Comparison of ENCODE assay signal across 18 cellular contexts in genomic region chr12:128245106-128245505, GRCh38. TPM values are rescaled to one million over a fixed set of nuclear protein-coding genes. Genes with fewer than 3 reads are reported as not detected.
DNase-seq lines count a peak whose midpoint lies in the region; ATAC-seq, FAIRE-seq and TF ChIP-seq lines count a peak whose summit lies in the region.
"Had no signal": no experiment of that assay in that cellular context is flagged by ENCODE, and none has a peak within 500 bp of the region (broad histone marks: within the 10 kb centered on the region; RNA-seq: fewer than 3 reads in every experiment).

No MANE protein-coding gene starts in this region.

- in situ Hi-C loops in K562 (cut with MboI): no loop called here
- in situ Hi-C loops in GM13977 (cut with MboI; ENCODE audit: low pct_unique_long_range_greater_than_20kb, low sequenced_read_pairs, unreplicated experiment): no loop called here

- H3K4me1 ChIP-seq in K562 (replicated peaks in 1 of 2; ENCODE audit: control insufficient read depth in 2 of 2, insufficient read depth in 2 of 2, low read length in 2 of 2): no peaks in the 10 kb centered on the region
- H3K4me1 ChIP-seq: A549 had no signal

- no peak overlapping the region for H3K27ac ChIP-seq in K562 (ENCODE audit: extremely low read depth, low read depth, low read length)
- H3K27ac ChIP-seq: A549, GM23248 had no signal

- H3K27me3 ChIP-seq in K562 (ENCODE audit: control insufficient read depth in 2 of 2, insufficient read depth in 2 of 2, low read length in 2 of 2): no peaks in the 10 kb centered on the region

- DNase-seq in NCI-H69 (lab: John Stamatoyannopoulos, UW) (peak; percentile 11), OCI-M1 (lab: John Stamatoyannopoulos, UW) (peak; percentile 14), K562 (ENCODE audit: extremely low read depth in 1 of 4, low spot score in 3 of 4) (no peak), neural crest cell (ENCODE audit: low read depth, low spot score) (no peak), GM13977 (ENCODE audit: low spot score) (no peak)
- DNase-seq in T-helper 2 cell treated with Interferon-gamma antibody and Interleukin-4, amounts not matched to agents 5 μg/mL and 100 μg/mL, for 36 hours (ENCODE audit: low spot score): no peak
- DNase-seq: CD8-positive, alpha-beta T cell; GM23248; H7; IMR-90 had no signal

- H3K9me3 Mint-ChIP-seq in neural crest cell: peaks cover 9% of the 10 kb centered on the region
- peaks cover 27% of the 10 kb centered on the region for H3K9me3 Mint-ChIP-seq in T-helper 2 cell treated with Interferon-gamma antibody and Interleukin-4, amounts not matched to agents 5 μg/mL and 100 μg/mL, for 36 hours
- H3K9me3 Mint-ChIP-seq: CD8-positive, alpha-beta T cell had no signal

- TF ChIP-seq CTCF in K562 (IDR thresholded peaks at IDR 0.05 in 2 of 3, conservative IDR thresholded peaks at IDR 0.05 in 1 of 3; ENCODE audit: insufficient read depth in 2 of 3, low read depth in 1 of 3, low read length in 3 of 3) (no peak), neural crest cell (conservative IDR thresholded peaks at IDR 0.05) (no peak), GM13977 (IDR thresholded peaks at IDR 0.05; ENCODE audit: extremely low read depth, insufficient read depth, missing control alignments) (no peak)

- CTCF ChIA-PET in K562 (lab: Yijun Ruan, JAX; ENCODE audit: low intra/inter-chr PET ratio): no interaction called here

- BruUV-seq in K562 (replicated peaks; lab: Mats Ljungman, UMichigan): no TSS peak

- peaks cover 5% of the 10 kb centered on the region for H3K36me3 Mint-ChIP-seq in neural crest cell (ENCODE audit: low read depth)
- H3K36me3 Mint-ChIP-seq in T-helper 2 cell treated with Interferon-gamma antibody and Interleukin-4, amounts not matched to agents 5 μg/mL and 100 μg/mL, for 36 hours (ENCODE audit: low read depth): no peaks in the 10 kb centered on the region
- H3K36me3 Mint-ChIP-seq: CD14-positive monocyte; CD8-positive, alpha-beta T cell had no signal

- H3K27ac Mint-ChIP-seq in neural crest cell (ENCODE audit: unreplicated experiment): peak overlapping the region; percentile 75
- no peak overlapping the region for H3K27ac Mint-ChIP-seq in T-helper 2 cell treated with Interferon-gamma antibody and Interleukin-4, amounts not matched to agents 5 μg/mL and 100 μg/mL, for 36 hours
- H3K27ac Mint-ChIP-seq: CD8-positive, alpha-beta T cell had no signal

- FAIRE-seq in K562 (lab: Jason Lieb, UNC): no peak
- FAIRE-seq: A549, GM12878 had no signal

- no peak for ATAC-seq in K562
- ATAC-seq in HG03521 (IDR thresholded peaks at IDR 0.05; ENCODE audit: unreplicated experiment): no peak
- ATAC-seq: A549; CD8-positive, alpha-beta T cell; GM12878 had no signal

- H3K4me3 Mint-ChIP-seq in neural crest cell: no peak overlapping the region
- no peak overlapping the region for H3K4me3 Mint-ChIP-seq in T-helper 2 cell treated with Interferon-gamma antibody and Interleukin-4, amounts not matched to agents 5 μg/mL and 100 μg/mL, for 36 hours
- H3K4me3 Mint-ChIP-seq: CD14-positive monocyte; CD8-positive, alpha-beta T cell had no signal

- H3K36me3 ChIP-seq in K562 (ENCODE audit: control insufficient read depth, insufficient read depth, low read length): no peaks in the 10 kb centered on the region

- 0% methylated on average over 1 of the region's 1 CpG for WGBS in K562 (ENCODE audit: insufficient coverage, low coverage, missing lambda C conversion rate)

- no peaks in the 10 kb centered on the region for H3K79me2 ChIP-seq in K562 (ENCODE audit: control insufficient read depth, insufficient read depth, low read length)

- H3K4me2 ChIP-seq in K562 (ENCODE audit: insufficient read depth, low read length): no peak overlapping the region
- H3K4me2 ChIP-seq: A549 had no signal

- H3K27me3 Mint-ChIP-seq in neural crest cell (ENCODE audit: low read depth): peaks cover 8% of the 10 kb centered on the region
- H3K27me3 Mint-ChIP-seq in T-helper 2 cell treated with Interferon-gamma antibody and Interleukin-4, amounts not matched to agents 5 μg/mL and 100 μg/mL, for 36 hours (ENCODE audit: low read depth): no peaks in the 10 kb centered on the region

- no peak overlapping the region for H2AFZ ChIP-seq in K562 (ENCODE audit: low read depth, low read length)
- H2AFZ ChIP-seq: GM23248 had no signal

- no peak for TF ChIP-seq EP300 in K562 (IDR thresholded peaks at IDR 0.05; ENCODE audit: low read length)

- TF ChIP-seq RAD21 in K562 (CRISPR knock-in tag; conservative IDR thresholded peaks at IDR 0.05 in 1 of 2, IDR thresholded peaks at IDR 0.05 in 1 of 2): no peak

- H3K9me1 ChIP-seq in K562 (ENCODE audit: control insufficient read depth, insufficient read depth, low read length): no peaks in the 10 kb centered on the region

- H3K9ac ChIP-seq in K562 (ENCODE audit: insufficient read depth in 1 of 2, low read depth in 2 of 2, low read length in 2 of 2): no peak overlapping the region
- H3K9ac ChIP-seq: GM23248 had no signal

- H3K4me3 ChIP-seq in K562: no peak overlapping the region
- H3K4me3 ChIP-seq: A549, GM12878, GM23248 had no signal

- TF ChIP-seq POLR2A in K562 (conservative IDR thresholded peaks at IDR 0.05): no peak

- no peaks in the 10 kb centered on the region for H4K20me1 ChIP-seq in K562 (replicated peaks; ENCODE audit: control insufficient read depth, insufficient read depth, low read length)

- intact Hi-C loops in K562 (cut with micrococcal nuclease): no loop called here

- H3K9me3 ChIP-seq in K562 (replicated peaks; ENCODE audit: control insufficient read depth, insufficient read depth, low read depth, low read length): no peaks in the 10 kb centered on the region
- H3K9me3 ChIP-seq: A549 had no signal

- peaks cover 15% of the 10 kb centered on the region for H3K4me1 Mint-ChIP-seq in neural crest cell
- H3K4me1 Mint-ChIP-seq in T-helper 2 cell treated with Interferon-gamma antibody and Interleukin-4, amounts not matched to agents 5 μg/mL and 100 μg/mL, for 36 hours (ENCODE audit: low read depth): no peaks in the 10 kb centered on the region
- H3K4me1 Mint-ChIP-seq: CD14-positive monocyte had no signal

- POLR2A ChIA-PET in K562 (lab: Yijun Ruan, JAX): no interaction called here

TF ChIP-seq in K562, 482 proteins besides CTCF, POLR2A, EP300 and RAD21:
- TF ChIP-seq, protein P1, sequence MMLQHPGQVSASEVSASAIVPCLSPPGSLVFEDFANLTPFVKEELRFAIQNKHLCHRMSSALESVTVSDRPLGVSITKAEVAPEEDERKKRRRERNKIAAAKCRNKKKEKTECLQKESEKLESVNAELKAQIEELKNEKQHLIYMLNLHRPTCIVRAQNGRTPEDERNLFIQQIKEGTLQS (IDR thresholded peaks at IDR 0.05): peak; percentile 38; the same call in 1 of the 2 replicates
- TF ChIP-seq, protein P1 (CRISPR knock-in tag; conservative IDR thresholded peaks at IDR 0.05): no peak
- TF ChIP-seq, protein P2, sequence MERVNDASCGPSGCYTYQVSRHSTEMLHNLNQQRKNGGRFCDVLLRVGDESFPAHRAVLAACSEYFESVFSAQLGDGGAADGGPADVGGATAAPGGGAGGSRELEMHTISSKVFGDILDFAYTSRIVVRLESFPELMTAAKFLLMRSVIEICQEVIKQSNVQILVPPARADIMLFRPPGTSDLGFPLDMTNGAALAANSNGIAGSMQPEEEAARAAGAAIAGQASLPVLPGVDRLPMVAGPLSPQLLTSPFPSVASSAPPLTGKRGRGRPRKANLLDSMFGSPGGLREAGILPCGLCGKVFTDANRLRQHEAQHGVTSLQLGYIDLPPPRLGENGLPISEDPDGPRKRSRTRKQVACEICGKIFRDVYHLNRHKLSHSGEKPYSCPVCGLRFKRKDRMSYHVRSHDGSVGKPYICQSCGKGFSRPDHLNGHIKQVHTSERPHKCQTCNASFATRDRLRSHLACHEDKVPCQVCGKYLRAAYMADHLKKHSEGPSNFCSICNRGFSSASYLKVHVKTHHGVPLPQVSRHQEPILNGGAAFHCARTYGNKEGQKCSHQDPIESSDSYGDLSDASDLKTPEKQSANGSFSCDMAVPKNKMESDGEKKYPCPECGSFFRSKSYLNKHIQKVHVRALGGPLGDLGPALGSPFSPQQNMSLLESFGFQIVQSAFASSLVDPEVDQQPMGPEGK (CRISPR knock-in tag; IDR thresholded peaks at IDR 0.05; ENCODE audit: borderline replicate concordance): no peak

RNA-seq across cellular contexts. Expression of gene TMEM132C, which starts 21.9 kb away (rescaled TPM):
- not detected in 2 replicates for total RNA-seq in K562 (2011; cell fraction: chromatin; rRNA removed; ENCODE audit: low replicate concordance)
- total RNA-seq in K562 (2011; cell fraction: nucleolus; rRNA removed): not detected in 2 replicates
- not detected in 2 replicates for total RNA-seq in K562 (2011; cell fraction: nucleoplasm; rRNA removed)
- total RNA-seq in K562 (2014; rRNA removed) (not detected in 2 replicates), K562 (2014; rRNA removed; fragmentation: Illumina TruSeq; extraction: Trizol) (not detected in 2 replicates), K562 (2015; rRNA removed; fragmentation: Illumina TruSeq; extraction: Trizol) (not detected in 2 replicates), K562 (2021) (not detected in 2 replicates), neural crest cell (10.6 and 10.9 TPM in 2 replicates)
- polyA plus RNA-seq in K562 (2011; rRNA removed) (not detected in 2 replicates), K562 (2014; fragmentation: Illumina TruSeq; extraction: Trizol) (not detected in 2 replicates), K562 (2014; fragmentation: Nextera tagmentation; extraction: Ambion mirVana) (not detected), K562 (2014; rRNA removed) (not detected in 2 replicates)
- not detected in 2 replicates for polyA plus RNA-seq in K562 (2011; cell fraction: cytosol; rRNA removed)
- not detected in 2 replicates for polyA plus RNA-seq in K562 (2011; cell fraction: nucleus; rRNA removed)
- not detected in 2 replicates for polyA plus RNA-seq in K562 (2012)
- not detected in 2 replicates for polyA minus RNA-seq in K562 (2011; rRNA and poly(A)+ RNA removed)
- polyA minus RNA-seq in K562 (2011; cell fraction: cytosol; rRNA and poly(A)+ RNA removed): not detected in 2 replicates
- polyA minus RNA-seq in K562 (2011; cell fraction: nucleus; rRNA and poly(A)+ RNA removed): not detected in 2 replicates
- total RNA-seq: CD8-positive, alpha-beta T cell; G401; GM12878; GM23248; HT-29; IMR-90 had no signal
- polyA plus RNA-seq: A549, AG04450, BJ, CD14-positive monocyte, GM12878, GM23248, IMR-90 had no signal

Comparison
In these comparisons a context has a peak if more than half of its experiments do, and no peak if none do; other contexts are left out.
1. DNase-seq: peak in NCI-H69 (single experiment) and OCI-M1 (single experiment); none in K562 (0 of 4), neural crest cell (single experiment), T-helper 2 cell treated with Interferon-gamma antibody and Interleukin-4, amounts not matched to agents 5 μg/mL and 100 μg/mL, for 36 hours (single experiment) and GM13977 (single experiment).
2. RNA of gene TMEM132C, which starts 21.9 kb away (total RNA-seq): 10.6 to 10.9 TPM in neural crest cell; not detected in K562; every median in the first group is over 10 times any median in the second.